In genomic region chr2:177275671-177276070, GRCh38 we compare ENCODE assay signal across 19 cellular contexts. TPM values are rescaled to one million over a fixed set of nuclear protein-coding genes. Genes with fewer than 3 reads are reported as not detected.
DNase-seq lines count a peak whose midpoint lies in the region; ATAC-seq and TF ChIP-seq lines count a peak whose summit lies in the region.
"Had no signal": no experiment of that assay in that cellular context is flagged by ENCODE, and none has a peak within 500 bp of the region (broad histone marks: within the 10 kb centered on the region; RNA-seq: fewer than 3 reads in every experiment).

No MANE protein-coding gene starts in this region.

- no peaks in the 10 kb centered on the region for H3K9me3 ChIP-seq in smooth muscle cell (replicated peaks; ENCODE audit: low read depth)
- no peaks in the 10 kb centered on the region for H3K9me3 ChIP-seq in WERI-Rb-1 (ENCODE audit: severe bottlenecking)
- H3K9me3 ChIP-seq: BLaER1, neutrophil had no signal

- no peak overlapping the region for H3K9ac ChIP-seq in smooth muscle cell (ENCODE audit: low read depth)
- H3K9ac ChIP-seq: BLaER1 had no signal

- TF ChIP-seq CTCF in smooth muscle cell (IDR thresholded peaks at IDR 0.05; ENCODE audit: borderline replicate concordance, insufficient read depth, poor library complexity, severe bottlenecking) (no peak), WERI-Rb-1 (IDR thresholded peaks at IDR 0.05; ENCODE audit: low read depth, low read length) (no peak)

- H2AFZ ChIP-seq in smooth muscle cell (ENCODE audit: low read depth): no peak overlapping the region

- no peaks in the 10 kb centered on the region for H4K20me1 ChIP-seq in smooth muscle cell (ENCODE audit: low read depth)
- H4K20me1 ChIP-seq: BLaER1 had no signal

- POLR2A ChIA-PET in HEK293T (lab: Yijun Ruan, JAX): interaction anchor here (1.3 kb wide), 1 partner anchor 11 kb away, joined by 3 read pairs; the partner anchor contains the start of gene NFE2L2

- H3K4me1 ChIP-seq in smooth muscle cell (ENCODE audit: low read depth): no peaks in the 10 kb centered on the region

- H3K36me3 ChIP-seq in smooth muscle cell (ENCODE audit: low read depth) (no peaks in the 10 kb centered on the region), WERI-Rb-1 (no peaks in the 10 kb centered on the region)
- H3K36me3 ChIP-seq: BLaER1, neutrophil had no signal

- peaks cover 16% of the 10 kb centered on the region for H3K4me1 Mint-ChIP-seq in stimulated activated naive CD8-positive, alpha-beta T cell treated with anti-CD3 and anti-CD28 coated beads, Interleukin-15, amount 100 ng/mL, for 72 hours

- peak; percentile 61 for ATAC-seq in Right ventricle myocardium superior (ENCODE audit: poor library complexity)
- ATAC-seq in HG02588 (IDR thresholded peaks at IDR 0.05; ENCODE audit: unreplicated experiment): no peak
- no peak for ATAC-seq in stimulated activated naive CD8-positive, alpha-beta T cell treated with anti-CD3 and anti-CD28 coated beads, Interleukin-15, amount 100 ng/mL, for 72 hours
- no peak for ATAC-seq in HG02571 (IDR thresholded peaks at IDR 0.05; ENCODE audit: unreplicated experiment)

- H3F3A ChIP-seq in smooth muscle cell (ENCODE audit: low read depth): no peaks in the 10 kb centered on the region

- peak overlapping the region; percentile 3 for H3K27ac ChIP-seq in smooth muscle cell (ENCODE audit: low read depth)
- no peak overlapping the region for H3K27ac ChIP-seq in WERI-Rb-1
- H3K27ac ChIP-seq: BLaER1, neutrophil, VCaP had no signal

- DNase-seq in HEK293T (ENCODE audit: extremely low spot score) (no peak), astrocyte of the hippocampus (ENCODE audit: low read depth, low spot score) (peak; percentile 67), Right ventricle myocardium superior (no peak), smooth muscle cell (lab: John Stamatoyannopoulos, UW; ENCODE audit: unreplicated experiment) (no peak), WERI-Rb-1 (no peak)
- DNase-seq in stimulated activated naive CD8-positive, alpha-beta T cell treated with anti-CD3 and anti-CD28 coated beads, Interleukin-15, amount 100 ng/mL, for 72 hours: no peak
- DNase-seq: activated CD8-positive, alpha-beta memory T cell treated with anti-CD3 and anti-CD28 coated beads, Interleukin-2, amount 50 U/mL, for 4 hours; activated naive CD8-positive, alpha-beta T cell treated with anti-CD3 and anti-CD28 coated beads, Interleukin-2, amount 10 ng/mL, durations not matched to agents 7 days and 5 days; effector CD8-positive, alpha-beta T cell; EL; head of caudate nucleus; NCI-H1417; NCI-H526 treated with DMSO at 0.1 percent for 48 hours had no signal

- intact Hi-C loops in Right ventricle myocardium superior (cut with DNase I): no loop called here

- no peaks in the 10 kb centered on the region for H3K79me2 ChIP-seq in smooth muscle cell (ENCODE audit: low read depth)

- H3K4me3 Mint-ChIP-seq in stimulated activated naive CD8-positive, alpha-beta T cell treated with anti-CD3 and anti-CD28 coated beads, Interleukin-15, amount 100 ng/mL, for 72 hours: no peak overlapping the region
- H3K4me3 Mint-ChIP-seq: activated naive CD8-positive, alpha-beta T cell treated with anti-CD3 and anti-CD28 coated beads, Interleukin-2, amount 10 ng/mL, durations not matched to agents 7 days and 5 days had no signal

- WGBS in smooth muscle cell (ENCODE audit: low lambda C conversion rate): 49% methylated on average over 5 of the region's 5 CpGs

- H3K4me3 ChIP-seq in smooth muscle cell (peak overlapping the region; percentile 7), WERI-Rb-1 (ENCODE audit: low read depth, low read length) (no peak overlapping the region)
- H3K4me3 ChIP-seq: BLaER1, lung had no signal

- H3K27me3 ChIP-seq in smooth muscle cell (ENCODE audit: low read depth) (no peaks in the 10 kb centered on the region), WERI-Rb-1 (ENCODE audit: insufficient read depth, low read depth, severe bottlenecking) (no peaks in the 10 kb centered on the region)
- H3K27me3 ChIP-seq: BLaER1, neutrophil had no signal

- H3K4me2 ChIP-seq in smooth muscle cell: peak overlapping the region; percentile 71
- H3K4me2 ChIP-seq: BLaER1 had no signal

- CTCF ChIA-PET in HEK293T (lab: Yijun Ruan, JAX): no interaction called here

- H3K27ac Mint-ChIP-seq in stimulated activated naive CD8-positive, alpha-beta T cell treated with anti-CD3 and anti-CD28 coated beads, Interleukin-15, amount 100 ng/mL, for 72 hours: no peak overlapping the region
- H3K27ac Mint-ChIP-seq: activated naive CD8-positive, alpha-beta T cell treated with anti-CD3 and anti-CD28 coated beads, Interleukin-2, amount 10 ng/mL, durations not matched to agents 7 days and 5 days had no signal

- H3K9me3 Mint-ChIP-seq in stimulated activated naive CD8-positive, alpha-beta T cell treated with anti-CD3 and anti-CD28 coated beads, Interleukin-15, amount 100 ng/mL, for 72 hours: no peaks in the 10 kb centered on the region
- H3K9me3 Mint-ChIP-seq: activated naive CD8-positive, alpha-beta T cell treated with anti-CD3 and anti-CD28 coated beads, Interleukin-2, amount 10 ng/mL, durations not matched to agents 7 days and 5 days had no signal

- no peaks in the 10 kb centered on the region for H3K27me3 Mint-ChIP-seq in stimulated activated naive CD8-positive, alpha-beta T cell treated with anti-CD3 and anti-CD28 coated beads, Interleukin-15, amount 100 ng/mL, for 72 hours

TF ChIP-seq in HEK293T, 16 proteins besides CTCF, POLR2A, EP300 and RAD21:
- TF ChIP-seq L3MBTL2 (conservative IDR thresholded peaks at IDR 0.05): no peak
- TF ChIP-seq LEF1 (IDR thresholded peaks at IDR 0.05; ENCODE audit: borderline replicate concordance): no peak
- TF ChIP-seq TARDBP (IDR thresholded peaks at IDR 0.05): no peak
- 0 out of 2 replicates have a peak, but pooled peaks have one; percentile 4 for TF ChIP-seq PKNOX1 (IDR thresholded peaks at IDR 0.05)
- no peak for TF ChIP-seq SUZ12 (IDR thresholded peaks at IDR 0.05)
- TF ChIP-seq FOXK2 (IDR thresholded peaks at IDR 0.05): no peak

RNA-seq across cellular contexts. Expression of gene NFE2L2, which starts 11.1 kb away (rescaled TPM):
- total RNA-seq in Right ventricle myocardium superior (45.8 TPM), smooth muscle cell (110 and 118 TPM in 2 replicates)
- 64.4 and 68.9 TPM in 2 replicates for polyA plus RNA-seq in smooth muscle cell
